Comparison of ENCODE assay signal across 21 cellular contexts in the genomic region with DNA sequence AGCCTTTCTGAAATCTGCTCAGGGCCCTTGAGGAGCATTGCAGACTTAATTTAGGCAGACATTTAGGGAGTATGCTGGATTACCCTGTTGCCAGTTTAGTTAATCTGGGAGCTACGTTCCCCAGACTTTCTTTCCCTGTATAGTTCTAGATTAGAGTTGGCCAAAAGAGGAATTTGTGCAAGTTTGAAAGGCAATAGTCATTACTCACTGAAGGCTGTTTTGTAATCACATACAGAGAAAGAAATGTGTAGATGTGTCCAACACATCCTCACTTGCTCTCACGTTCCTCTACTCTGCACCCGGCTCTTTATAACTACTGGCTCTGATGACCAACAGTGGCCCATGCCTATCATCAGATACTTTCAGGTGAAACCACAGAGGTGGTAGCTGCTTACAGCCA. TPM values are rescaled to one million over a fixed set of nuclear protein-coding genes. Genes with fewer than 3 reads are reported as not detected.
DNase-seq lines count a peak whose midpoint lies in the region; ATAC-seq and TF ChIP-seq lines count a peak whose summit lies in the region.
"Had no signal": no experiment of that assay in that cellular context is flagged by ENCODE, and none has a peak within 500 bp of the region (broad histone marks: within the 10 kb centered on the region; RNA-seq: fewer than 3 reads in every experiment).

No MANE protein-coding gene starts in this region.

- ATAC-seq in right cardiac atrium = peak in 1 of 2 donors; percentile 66
- no peak for ATAC-seq in heart left ventricle
- no peak for ATAC-seq in GM18519 (IDR thresholded peaks at IDR 0.05; ENCODE audit: low FRiP score, unreplicated experiment)
- ATAC-seq: A549 had no signal

- no peak overlapping the region for H3K9ac ChIP-seq in mesenchymal stem cell (ENCODE audit: low read length)

- no peak overlapping the region for H4K8ac ChIP-seq in mesenchymal stem cell (ENCODE audit: low read length)

- H3K27ac Mint-ChIP-seq in glutamatergic neuron (ENCODE audit: unreplicated experiment) = no peak overlapping the region
- H3K27ac Mint-ChIP-seq: CD4-positive, CD25-positive, alpha-beta regulatory T cell had no signal

- H3K23ac ChIP-seq in mesenchymal stem cell (ENCODE audit: low read length in 2 of 2) = no peak overlapping the region

- peak overlapping the region; percentile 70 for H4K91ac ChIP-seq in mesenchymal stem cell (ENCODE audit: low read length)

- no peak overlapping the region for H3K14ac ChIP-seq in mesenchymal stem cell (ENCODE audit: low read length in 2 of 2)

- WGBS in right cardiac atrium = 68% methylated on average over 3 of the region's 3 CpGs
- 73 to 79% (median 74%) methylated on average over 3 of the region's 3 CpGs for WGBS in heart left ventricle, 4 donors
- 80% methylated on average over 3 of the region's 3 CpGs for WGBS in mesenchymal stem cell

- no peak overlapping the region for H3K4me2 ChIP-seq in mesenchymal stem cell (ENCODE audit: low read length, poor library complexity, severe bottlenecking)
- H3K4me2 ChIP-seq: A549, PC-9 had no signal

- H3K27me3 ChIP-seq in right cardiac atrium (ENCODE audit: control insufficient read depth, insufficient read depth) = no peaks in the 10 kb centered on the region
- H3K27me3 ChIP-seq in heart left ventricle = no peaks in the 10 kb centered on the region
- H3K27me3 ChIP-seq in mesenchymal stem cell (ENCODE audit: control insufficient read depth in 1 of 2, insufficient read depth in 1 of 2, low read length in 2 of 2) = no peaks in the 10 kb centered on the region
- H3K27me3 ChIP-seq: BE2C had no signal

- H2BK120ac ChIP-seq in mesenchymal stem cell (ENCODE audit: low read depth, low read length) = no peak overlapping the region

- peak overlapping the region in 1 of 2 experiments; percentile 71 for H3K4ac ChIP-seq in mesenchymal stem cell (ENCODE audit: low read depth in 1 of 2, low read length in 2 of 2)

- H3K27ac ChIP-seq in right cardiac atrium (ENCODE audit: low read length) = peak overlapping the region; percentile 51
- peak overlapping the region in 3 of 12 donors; percentile 18 to 50 (median 26) for H3K27ac ChIP-seq in heart left ventricle
- H3K27ac ChIP-seq in coronary artery = peak overlapping the region in 1 of 2 donors; percentile 20
- H3K27ac ChIP-seq in mesenchymal stem cell (ENCODE audit: low read length, poor library complexity, severe bottlenecking) = no peak overlapping the region
- H3K27ac ChIP-seq: A549, PC-9 had no signal

- TF ChIP-seq POLR2A in heart left ventricle (IDR thresholded peaks at IDR 0.05) = no peak

- H3K4me3 ChIP-seq in right cardiac atrium (ENCODE audit: low read length) (no peak overlapping the region), heart left ventricle (no peak overlapping the region), coronary artery (no peak overlapping the region), mesenchymal stem cell (ENCODE audit: insufficient read depth in 1 of 2, low read depth in 1 of 2, low read length in 2 of 2) (no peak overlapping the region)
- H3K4me3 ChIP-seq: A549, PC-9 had no signal

- H3K4me1 Mint-ChIP-seq in glutamatergic neuron (ENCODE audit: low read depth, unreplicated experiment) = no peaks in the 10 kb centered on the region
- H3K4me1 Mint-ChIP-seq: CD4-positive, CD25-positive, alpha-beta regulatory T cell had no signal

- H3K9me3 Mint-ChIP-seq in glutamatergic neuron (ENCODE audit: unreplicated experiment) = peaks cover 2% of the 10 kb centered on the region

- H3K18ac ChIP-seq in mesenchymal stem cell (ENCODE audit: low read depth in 1 of 2, low read length in 2 of 2) = peak overlapping the region in 1 of 2 experiments; percentile 74

- H3K27me3 Mint-ChIP-seq in glutamatergic neuron (ENCODE audit: unreplicated experiment) = peaks cover 2% of the 10 kb centered on the region

- H2AFZ ChIP-seq in mesenchymal stem cell (ENCODE audit: low read depth, low read length) = no peak overlapping the region
- H2AFZ ChIP-seq: PC-9 had no signal

- H3K4me1 ChIP-seq in right cardiac atrium (ENCODE audit: control insufficient read depth, insufficient read depth, low read length) (peaks cover 2% of the 10 kb centered on the region), heart left ventricle (peaks cover 3 to 40% (median 29%) of the 10 kb centered on the region in 12 donors), mesenchymal stem cell (ENCODE audit: control insufficient read depth, insufficient read depth, low read depth, low read length) (peaks cover 4% of the 10 kb centered on the region)
- H3K4me1 ChIP-seq: BE2C had no signal

- peak overlapping the region; percentile 64 to 96 for H2BK12ac ChIP-seq in mesenchymal stem cell (ENCODE audit: low read length in 2 of 2)

- H3K36me3 ChIP-seq in heart left ventricle (peaks cover 0 to 27% (median 4%) of the 10 kb centered on the region in 9 donors), mesenchymal stem cell (ENCODE audit: control insufficient read depth in 1 of 2, insufficient read depth in 2 of 2, low read depth in 1 of 2, low read length in 2 of 2) (peaks cover 0 to 36% of the 10 kb centered on the region in 2 experiments)
- H3K36me3 ChIP-seq: BE2C had no signal

- DNase-seq in right cardiac atrium (no peak), heart left ventricle (no peak), coronary artery (ENCODE audit: low spot score) (peak; percentile 29), mesenchymal stem cell (peak; percentile 48), glutamatergic neuron (no peak), midbrain (lab: John Stamatoyannopoulos, UW) (no peak)
- DNase-seq: BE2C; CD4-positive, CD25-positive, alpha-beta regulatory T cell; DMS79 treated with DMSO at 0.1 percent for 48 hours; Kasumi-1; NCI-H1417 treated with DMSO at 0.1 percent for 48 hours; NCI-H187; NCI-H2227 treated with DMSO at 0.1 percent for 48 hours; NCI-H510A treated with DMSO at 0.1 percent for 48 hours; NCI-H748 treated with DMSO at 0.1 percent for 48 hours; PC-9; RPMI8226; SHP77 had no signal

- H3K36me3 Mint-ChIP-seq in glutamatergic neuron (ENCODE audit: unreplicated experiment) = peaks cover 8% of the 10 kb centered on the region
- H3K36me3 Mint-ChIP-seq: CD4-positive, CD25-positive, alpha-beta regulatory T cell had no signal

- peaks cover 2% of the 10 kb centered on the region for H3K9me3 ChIP-seq in right cardiac atrium (ENCODE audit: control insufficient read depth, low read length)
- H3K9me3 ChIP-seq in heart left ventricle = peaks cover 0 to 18% (median 6%) of the 10 kb centered on the region in 12 donors
- H3K9me3 ChIP-seq in mesenchymal stem cell (ENCODE audit: control insufficient read depth, low read length) = peaks cover 16% of the 10 kb centered on the region
- H3K9me3 ChIP-seq: BE2C had no signal

- no peak for TF ChIP-seq CTCF in heart left ventricle (IDR thresholded peaks at IDR 0.05)
- TF ChIP-seq CTCF in coronary artery (IDR thresholded peaks at IDR 0.05) = no peak
- no peak for TF ChIP-seq CTCF in glutamatergic neuron (IDR thresholded peaks at IDR 0.05; ENCODE audit: partially characterized antibody, unreplicated experiment)

- intact Hi-C loops in right cardiac atrium (cut with DNase I) = no loop called here
- intact Hi-C loops in heart left ventricle (cut with DNase I) = loop anchor here in 1 of 10 donors (2.0 kb wide), 1 partner anchor 21 kb away; no protein-coding TSS in a partner anchor

- H2BK5ac ChIP-seq in mesenchymal stem cell (ENCODE audit: low read depth, low read length, poor library complexity, severe bottlenecking) = no peak overlapping the region

- H2BK15ac ChIP-seq in mesenchymal stem cell (ENCODE audit: low read depth, poor library complexity, severe bottlenecking) = peak overlapping the region; percentile 45

- no peak overlapping the region for H3K4me3 Mint-ChIP-seq in glutamatergic neuron (ENCODE audit: unreplicated experiment)
- H3K4me3 Mint-ChIP-seq: CD4-positive, CD25-positive, alpha-beta regulatory T cell had no signal

- H3K79me1 ChIP-seq in mesenchymal stem cell (replicated peaks; ENCODE audit: low read length, poor library complexity, severe bottlenecking) = no peaks in the 10 kb centered on the region

- no peak overlapping the region for H2AK5ac ChIP-seq in mesenchymal stem cell (ENCODE audit: low read length, severe bottlenecking)

RNA-seq across cellular contexts. Expression of a gene that starts 24.2 kb away (rescaled TPM):
- 10 to 100 TPM; 21.0 to 56.3 (median 30.2) TPM for total RNA-seq in right cardiac atrium
- polyA plus RNA-seq in right cardiac atrium = 21.2 TPM
- 100 to 1,000 TPM; 120 to 245 (median 173) TPM for total RNA-seq in heart left ventricle
- polyA plus RNA-seq in heart left ventricle = 10 to 100 TPM; 84.1 to 94.6 TPM
- 57.8 TPM for polyA plus RNA-seq in mesenchymal stem cell (2013, experiment 1 of 2)
- polyA plus RNA-seq in mesenchymal stem cell (2013, experiment 2 of 2) = 58.9 TPM
- 1.7 TPM for total RNA-seq in glutamatergic neuron (ENCODE audit: unreplicated experiment)
- total RNA-seq: CD4-positive, CD25-positive, alpha-beta regulatory T cell; MCF 10A; PC-9 had no signal
- polyA plus RNA-seq: CD4-positive, CD25-positive, alpha-beta regulatory T cell had no signal

Comparison
In these comparisons a context has a peak if more than half of its experiments do, and no peak if none do; other contexts are left out.
1. DNase-seq: peak in coronary artery (single experiment) and mesenchymal stem cell (single experiment); none in right cardiac atrium (0 of 3), heart left ventricle (0 of 5), glutamatergic neuron (single experiment) and midbrain (single experiment).